15 cellular contexts compared by ENCODE assay signal in genomic region chr4:38503689-38504395, GRCh38.
DNase-seq lines count a peak whose midpoint lies in the region; ATAC-seq, FAIRE-seq and TF ChIP-seq lines count a peak whose summit lies in the region.
"Had no signal": no experiment of that assay in that cellular context is flagged by ENCODE, and none has a peak within 500 bp of the region (broad histone marks: within the 10 kb centered on the region; RNA-seq: fewer than 3 reads in every experiment).

No MANE protein-coding gene starts in this region.

- CTCF ChIA-PET in activated CD8-positive, alpha-beta T cell treated with anti-CD3 and anti-CD28 coated beads for 36 hours (lab: Charles Lee): interaction anchor here (0.9 to 1.0 kb wide), 2 partner anchors 9 to 24 kb away, joined by 3 read pairs; no protein-coding TSS in a partner anchor
- CTCF ChIA-PET in activated CD8-positive, alpha-beta T cell treated with anti-CD3 and anti-CD28 coated beads, Interleukin-2, amount 10 ng/mL, durations not matched to agents 7 days and 5 days (lab: Charles Lee): interaction anchor here (1.0 kb wide), 1 partner anchor 185 kb away, joined by 3 read pairs; no protein-coding TSS in a partner anchor

- no peak for TF ChIP-seq EP300 in stomach (IDR thresholded peaks at IDR 0.05)

- H3K27me3 ChIP-seq in stomach: no peaks in the 10 kb centered on the region
- H3K27me3 ChIP-seq: heart left ventricle, sigmoid colon had no signal

- peaks cover 38% of the 10 kb centered on the region for H3K4me1 Mint-ChIP-seq in activated CD8-positive, alpha-beta T cell treated with anti-CD3 and anti-CD28 coated beads for 36 hours (ENCODE audit: low read depth)
- peaks cover 42% of the 10 kb centered on the region for H3K4me1 Mint-ChIP-seq in activated CD8-positive, alpha-beta T cell treated with anti-CD3 and anti-CD28 coated beads, Interleukin-2, amount 10 ng/mL, durations not matched to agents 7 days and 5 days (ENCODE audit: low read depth)
- peaks cover 31 to 57% of the 10 kb centered on the region in 2 donors for H3K4me1 Mint-ChIP-seq in stimulated activated naive B cell treated with anti-CD40 and anti-IgM and Interleukin-4, amounts not matched to agents 10 μg/mL and 1 μg/mL and 100 μg/mL, for 72 hours

- no peaks in the 10 kb centered on the region for H3K27me3 Mint-ChIP-seq in activated CD8-positive, alpha-beta T cell treated with anti-CD3 and anti-CD28 coated beads for 36 hours
- peaks cover 14% of the 10 kb centered on the region for H3K27me3 Mint-ChIP-seq in activated CD8-positive, alpha-beta T cell treated with anti-CD3 and anti-CD28 coated beads, Interleukin-2, amount 10 ng/mL, durations not matched to agents 7 days and 5 days (ENCODE audit: low read depth)
- peaks cover 25 to 42% of the 10 kb centered on the region in 2 donors for H3K27me3 Mint-ChIP-seq in stimulated activated naive B cell treated with anti-CD40 and anti-IgM and Interleukin-4, amounts not matched to agents 10 μg/mL and 1 μg/mL and 100 μg/mL, for 72 hours

- no peak overlapping the region for H3K27ac Mint-ChIP-seq in activated CD8-positive, alpha-beta T cell treated with anti-CD3 and anti-CD28 coated beads for 36 hours
- no peak overlapping the region for H3K27ac Mint-ChIP-seq in activated CD8-positive, alpha-beta T cell treated with anti-CD3 and anti-CD28 coated beads, Interleukin-2, amount 10 ng/mL, durations not matched to agents 7 days and 5 days
- peak overlapping the region; percentile 90 for H3K27ac Mint-ChIP-seq in stimulated activated naive B cell treated with anti-CD40 and anti-IgM and Interleukin-4, amounts not matched to agents 10 μg/mL and 1 μg/mL and 100 μg/mL, for 72 hours
- H3K27ac Mint-ChIP-seq: dendritic cell treated with granulocyte-macrophage colony-stimulating factor and Interleukin-4, amounts not matched to agents 40 ng/mL and 50 ng/mL, for 4 days; T-helper 1 cell treated with Interleukin-12 subunit alpha and Interleukin-12 subunit beta and Interleukin-4 antibody, amounts not matched to agents 30 μg/mL and 1 μg/mL, for 36 hours had no signal

- H3K9me3 ChIP-seq in stomach: no peaks in the 10 kb centered on the region
- H3K9me3 ChIP-seq: heart left ventricle, sigmoid colon had no signal

- no peak overlapping the region for H3K4me3 Mint-ChIP-seq in activated CD8-positive, alpha-beta T cell treated with anti-CD3 and anti-CD28 coated beads for 36 hours
- H3K4me3 Mint-ChIP-seq in activated CD8-positive, alpha-beta T cell treated with anti-CD3 and anti-CD28 coated beads, Interleukin-2, amount 10 ng/mL, durations not matched to agents 7 days and 5 days: no peak overlapping the region
- peak overlapping the region; percentile 58 to 67 for H3K4me3 Mint-ChIP-seq in stimulated activated naive B cell treated with anti-CD40 and anti-IgM and Interleukin-4, amounts not matched to agents 10 μg/mL and 1 μg/mL and 100 μg/mL, for 72 hours
- H3K4me3 Mint-ChIP-seq: dendritic cell treated with granulocyte-macrophage colony-stimulating factor and Interleukin-4, amounts not matched to agents 40 ng/mL and 50 ng/mL, for 4 days; T-helper 1 cell treated with Interleukin-12 subunit alpha and Interleukin-12 subunit beta and Interleukin-4 antibody, amounts not matched to agents 30 μg/mL and 1 μg/mL, for 36 hours had no signal

- FAIRE-seq in HTR-8/SVneo (lab: Jason Lieb, UNC): no peak

- POLR2A ChIA-PET in activated CD8-positive, alpha-beta T cell treated with anti-CD3 and anti-CD28 coated beads for 36 hours (lab: Charles Lee): interaction anchor here (0.6 to 1.0 kb wide), 2 partner anchors 12 to 181 kb away, joined by 3 read pairs; no protein-coding TSS in a partner anchor
- POLR2A ChIA-PET in activated CD8-positive, alpha-beta T cell treated with anti-CD3 and anti-CD28 coated beads, Interleukin-2, amount 10 ng/mL, durations not matched to agents 7 days and 5 days (lab: Charles Lee): no interaction called here

- no peak overlapping the region for H3K27ac ChIP-seq in stomach
- H3K27ac ChIP-seq: heart left ventricle, sigmoid colon had no signal

- WGBS in stomach, 5 donors: 71 to 87% (median 80%) methylated on average over 6 of the region's 6 CpGs

- no peaks in the 10 kb centered on the region for H3K36me3 ChIP-seq in stomach
- H3K36me3 ChIP-seq: heart left ventricle, sigmoid colon had no signal

- no peaks in the 10 kb centered on the region for H3K4me1 ChIP-seq in stomach

- DNase-seq in activated CD8-positive, alpha-beta T cell treated with anti-CD3 and anti-CD28 coated beads for 36 hours: no peak
- no peak for DNase-seq in activated CD8-positive, alpha-beta T cell treated with anti-CD3 and anti-CD28 coated beads, Interleukin-2, amount 10 ng/mL, durations not matched to agents 7 days and 5 days
- DNase-seq in stimulated activated naive B cell treated with anti-CD40 and anti-IgM and Interleukin-4, amounts not matched to agents 10 μg/mL and 1 μg/mL and 100 μg/mL, for 72 hours: peak; percentile 42
- no peak for DNase-seq in HTR-8/SVneo (ENCODE audit: insufficient read length, low spot score)
- no peak for DNase-seq in head of caudate nucleus
- DNase-seq in stomach: no peak
- DNase-seq: activated T-cell treated with anti-CD3 and anti-CD28 coated beads, Interleukin-2, amount 50 U/mL, for 48 hours; heart left ventricle; IMR-90; sigmoid colon; stimulated activated CD8-positive, alpha-beta memory T cell treated with anti-CD3 and anti-CD28 coated beads, Interleukin-4, amount 100 ng/mL, for 48 hours had no signal

- intact Hi-C loops in activated CD8-positive, alpha-beta T cell treated with anti-CD3 and anti-CD28 coated beads for 36 hours (cut with micrococcal nuclease): no loop called here
- intact Hi-C loops in head of caudate nucleus (cut with DNase I): no loop called here
- intact Hi-C loops in stomach (cut with DNase I; ENCODE audit: low total_unique reads): no loop called here

- TF ChIP-seq POLR2A in stomach (IDR thresholded peaks at IDR 0.05): no peak

- H3K9me3 Mint-ChIP-seq in activated CD8-positive, alpha-beta T cell treated with anti-CD3 and anti-CD28 coated beads for 36 hours: no peaks in the 10 kb centered on the region
- H3K9me3 Mint-ChIP-seq in activated CD8-positive, alpha-beta T cell treated with anti-CD3 and anti-CD28 coated beads, Interleukin-2, amount 10 ng/mL, durations not matched to agents 7 days and 5 days (ENCODE audit: insufficient read depth): peaks cover 4% of the 10 kb centered on the region
- peaks cover 0 to 2% of the 10 kb centered on the region in 2 donors for H3K9me3 Mint-ChIP-seq in stimulated activated naive B cell treated with anti-CD40 and anti-IgM and Interleukin-4, amounts not matched to agents 10 μg/mL and 1 μg/mL and 100 μg/mL, for 72 hours
- H3K9me3 Mint-ChIP-seq: dendritic cell treated with granulocyte-macrophage colony-stimulating factor and Interleukin-4, amounts not matched to agents 40 ng/mL and 50 ng/mL, for 4 days; T-helper 1 cell treated with Interleukin-12 subunit alpha and Interleukin-12 subunit beta and Interleukin-4 antibody, amounts not matched to agents 30 μg/mL and 1 μg/mL, for 36 hours had no signal

- peak; percentile 30 for ATAC-seq in activated CD8-positive, alpha-beta T cell treated with anti-CD3 and anti-CD28 coated beads for 36 hours
- ATAC-seq in activated CD8-positive, alpha-beta T cell treated with anti-CD3 and anti-CD28 coated beads, Interleukin-2, amount 10 ng/mL, durations not matched to agents 7 days and 5 days: no peak
- ATAC-seq in GM21529 (IDR thresholded peaks at IDR 0.05; ENCODE audit: unreplicated experiment) (peak; percentile 94), HG03139 (IDR thresholded peaks at IDR 0.05; ENCODE audit: unreplicated experiment) (peak; percentile 87)
- peak; percentile 95 for ATAC-seq in stimulated activated naive B cell treated with anti-CD40 and anti-IgM and Interleukin-4, amounts not matched to agents 10 μg/mL and 1 μg/mL and 100 μg/mL, for 72 hours (replicated peaks)
- ATAC-seq: heart left ventricle had no signal

- H3K4me3 ChIP-seq in stomach: no peak overlapping the region
- H3K4me3 ChIP-seq: heart left ventricle, sigmoid colon had no signal

- no peaks in the 10 kb centered on the region for H3K36me3 Mint-ChIP-seq in activated CD8-positive, alpha-beta T cell treated with anti-CD3 and anti-CD28 coated beads for 36 hours (ENCODE audit: low read depth)
- peaks cover 5% of the 10 kb centered on the region for H3K36me3 Mint-ChIP-seq in activated CD8-positive, alpha-beta T cell treated with anti-CD3 and anti-CD28 coated beads, Interleukin-2, amount 10 ng/mL, durations not matched to agents 7 days and 5 days (ENCODE audit: low read depth)
- no peaks in the 10 kb centered on the region for H3K36me3 Mint-ChIP-seq in stimulated activated naive B cell treated with anti-CD40 and anti-IgM and Interleukin-4, amounts not matched to agents 10 μg/mL and 1 μg/mL and 100 μg/mL, for 72 hours

- TF ChIP-seq CTCF in activated CD8-positive, alpha-beta T cell treated with anti-CD3 and anti-CD28 coated beads for 36 hours (IDR thresholded peaks at IDR 0.05): no peak
- TF ChIP-seq CTCF in stomach (IDR thresholded peaks at IDR 0.05): no peak

Comparison
In these comparisons a context has a peak if more than half of its experiments do, and no peak if none do; other contexts are left out.
1. H3K4me3 Mint-ChIP-seq: peak in stimulated activated naive B cell treated with anti-CD40 and anti-IgM and Interleukin-4, amounts not matched to agents 10 μg/mL and 1 μg/mL and 100 μg/mL, for 72 hours (2 of 2); none in activated CD8-positive, alpha-beta T cell treated with anti-CD3 and anti-CD28 coated beads for 36 hours (single experiment) and activated CD8-positive, alpha-beta T cell treated with anti-CD3 and anti-CD28 coated beads, Interleukin-2, amount 10 ng/mL, durations not matched to agents 7 days and 5 days (single experiment).